In genomic region chr4:38230121-38230728, GRCh38 we compare ENCODE assay signal across 14 cellular contexts.
DNase-seq lines count a peak whose midpoint lies in the region; ATAC-seq and TF ChIP-seq lines count a peak whose summit lies in the region.
"Had no signal": no experiment of that assay in that cellular context is flagged by ENCODE, and none has a peak within 500 bp of the region (broad histone marks: within the 10 kb centered on the region; RNA-seq: fewer than 3 reads in every experiment).

No MANE protein-coding gene starts in this region.

- POLR2A ChIA-PET in HEK293 (lab: Yijun Ruan, JAX): no interaction called here

- TF ChIP-seq POLR2A in Peyer's patch (IDR thresholded peaks at IDR 0.05): peak; percentile 28 to 39

- CTCF ChIA-PET in HEK293 (lab: Yijun Ruan, JAX): no interaction called here

- H3K27ac ChIP-seq in HEK293 (ENCODE audit: extremely low read depth, low read depth, low read length) (no peak overlapping the region), Peyer's patch (peak overlapping the region in 3 of 4 donors; percentile 78 to 93 (median 91))
- H3K27ac ChIP-seq: adrenal gland had no signal

- H3K4me1 ChIP-seq in HEK293 (ENCODE audit: control insufficient read depth, insufficient read depth, low read length) (no peaks in the 10 kb centered on the region), Peyer's patch (peaks cover 0 to 12% (median 0%) of the 10 kb centered on the region in 4 donors)
- H3K4me1 ChIP-seq: adrenal gland had no signal

- H3K9me3 ChIP-seq in HEK293 (ENCODE audit: control insufficient read depth, insufficient read depth, low read depth, low read length) (no peaks in the 10 kb centered on the region), Peyer's patch (no peaks in the 10 kb centered on the region)
- H3K9me3 ChIP-seq: adrenal gland had no signal

- ATAC-seq in HG03280 (IDR thresholded peaks at IDR 0.05; ENCODE audit: unreplicated experiment): no peak
- ATAC-seq in GM19455 (IDR thresholded peaks at IDR 0.05; ENCODE audit: unreplicated experiment): no peak
- ATAC-seq: activated T-cell treated with anti-CD3 and anti-CD28 coated beads, Interleukin-2, amount 50 U/mL, for 72 hours had no signal

- TF ChIP-seq CTCF in HEK293 (tag by site-specific recombination; IDR thresholded peaks at IDR 0.05): no peak
- no peak for TF ChIP-seq CTCF in Peyer's patch (IDR thresholded peaks at IDR 0.05)

- H3K27me3 ChIP-seq in Peyer's patch: no peaks in the 10 kb centered on the region
- H3K27me3 ChIP-seq: adrenal gland had no signal

- no peak overlapping the region for H3K4me3 ChIP-seq in HEK293 (ENCODE audit: low read depth, low read length)
- H3K4me3 ChIP-seq in Peyer's patch: peak overlapping the region in 1 of 4 donors; percentile 24
- H3K4me3 ChIP-seq: adrenal gland had no signal

- DNase-seq in Peyer's patch (peak in 2 of 3 donors; percentile 85 to 88), islet precursor cell (peak; percentile 76), renal cortical epithelial cell (ENCODE audit: low read depth) (peak; percentile 82), NCI-H446 treated with DMSO at 0.1 percent for 48 hours (lab: John Stamatoyannopoulos, UW) (no peak), RKO (ENCODE audit: low spot score) (no peak)
- DNase-seq: activated CD4-positive, alpha-beta T cell treated with anti-CD3 and anti-CD28 coated beads, Interleukin-2, amount 50 U/mL, for 4 hours; activated T-cell treated with anti-CD3 and anti-CD28 coated beads, Interleukin-2, amount 50 U/mL, for 72 hours; adrenal gland; hippocampal formation; NCI-H2029 treated with DMSO at 0.1 percent for 48 hours; NK-92 treated with Interleukin-12 subunit alpha and Interleukin-12 subunit beta, amount 100 ng/mL, for 24 hours had no signal

- H3K36me3 ChIP-seq in HEK293 (ENCODE audit: control insufficient read depth in 2 of 2, insufficient read depth in 1 of 2, low read length in 2 of 2) (no peaks in the 10 kb centered on the region), Peyer's patch (no peaks in the 10 kb centered on the region)
- H3K36me3 ChIP-seq: adrenal gland had no signal

TF ChIP-seq in HEK293, 187 proteins besides CTCF, POLR2A, EP300 and RAD21:
- TF ChIP-seq ZNF768 (tag by site-specific recombination; IDR thresholded peaks at IDR 0.05) (no peak), KLF1 (tag by site-specific recombination; IDR thresholded peaks at IDR 0.05) (peak; percentile 88)

Comparison
In these comparisons a context has a peak if more than half of its experiments do, and no peak if none do; other contexts are left out.
1. DNase-seq: peak in Peyer's patch (2 of 3), islet precursor cell (single experiment) and renal cortical epithelial cell (single experiment); none in NCI-H446 treated with DMSO at 0.1 percent for 48 hours (single experiment) and RKO (single experiment).